20 cellular contexts compared by ENCODE assay signal in genomic region chr15:63385911-63386531, GRCh38. TPM values are rescaled to one million over a fixed set of nuclear protein-coding genes. Genes with fewer than 3 reads are reported as not detected.
"Had no signal": no experiment of that assay in that cellular context is flagged by ENCODE, and none has a peak within 500 bp of the region (broad histone marks: within the 10 kb centered on the region; RNA-seq: fewer than 3 reads in every experiment).

No MANE protein-coding gene starts in this region.

- H3K4me3 ChIP-seq: dorsolateral prefrontal cortex, esophagus squamous epithelium, ovary, right atrium auricular region, sigmoid colon, skin epidermis, testis, tibial nerve, upper lobe of right lung had no signal

- DNase-seq: cortex of kidney; dorsolateral prefrontal cortex; effector CD8-positive, alpha-beta T cell; esophagus squamous epithelium; foreskin fibroblast; head of caudate nucleus; hippocampal formation; kidney glomerular epithelial cell; natural killer cell; ovary; sigmoid colon; stimulated activated CD4-positive, alpha-beta T cell treated with anti-CD3 and anti-CD28 coated beads, Interleukin-2, amount 100 ng/mL, for 24 hours; stimulated activated CD4-positive, alpha-beta T cell treated with anti-CD3 and anti-CD28 coated beads, Interleukin-4, amount 100 ng/mL, for 4 hours; stimulated activated naive B cell treated with anti-CD40 and anti-IgM and Interleukin-4, amounts not matched to agents 10 μg/mL and 1 μg/mL and 100 μg/mL, for 72 hours; stimulated activated naive CD8-positive, alpha-beta T cell treated with anti-CD3 and anti-CD28 coated beads, Interleukin-15, amount 100 ng/mL, for 72 hours; testis; upper lobe of right lung had no signal

- H3K27me3 ChIP-seq: ovary, right atrium auricular region, testis had no signal

- H3K36me3 ChIP-seq: esophagus squamous epithelium, ovary, right atrium auricular region, sigmoid colon, tibial nerve, upper lobe of right lung had no signal

- ATAC-seq: natural killer cell; stimulated activated naive B cell treated with anti-CD40 and anti-IgM and Interleukin-4, amounts not matched to agents 10 μg/mL and 1 μg/mL and 100 μg/mL, for 72 hours; stimulated activated naive CD8-positive, alpha-beta T cell treated with anti-CD3 and anti-CD28 coated beads, Interleukin-15, amount 100 ng/mL, for 72 hours; upper lobe of right lung had no signal

- H3K27ac ChIP-seq: dorsolateral prefrontal cortex, ovary, right atrium auricular region, sigmoid colon, testis, tibial nerve, upper lobe of right lung had no signal

- H3K9me3 ChIP-seq: esophagus squamous epithelium, ovary, right atrium auricular region, sigmoid colon, testis, upper lobe of right lung had no signal

RNA-seq across cellular contexts. Expression of gene CA12, which starts 4.4 kb away (rescaled TPM):
- total RNA-seq: natural killer cell had no signal
